Comparison of ENCODE assay signal across 26 cellular contexts in the genomic region with DNA sequence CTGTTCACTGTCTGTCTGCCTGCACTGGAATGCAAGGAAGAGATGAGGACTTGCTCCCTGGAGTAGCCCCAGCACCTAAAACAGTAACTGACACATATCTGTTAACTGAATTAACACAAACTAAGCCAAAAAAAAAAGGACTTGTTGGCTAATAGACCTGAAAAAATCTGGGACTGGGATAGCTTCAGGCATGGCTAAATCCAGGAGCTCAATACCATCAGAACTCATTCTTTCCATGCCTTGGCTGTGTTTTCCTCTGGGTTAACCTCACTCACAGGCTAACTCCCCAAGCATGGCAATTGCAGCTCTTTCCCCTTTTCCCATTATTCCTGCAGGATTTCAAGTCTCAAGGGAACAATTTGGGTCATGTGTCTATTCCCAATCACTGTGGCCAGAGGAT.
"Had no signal": no experiment of that assay in that cellular context is flagged by ENCODE, and none has a peak within 500 bp of the region (broad histone marks: within the 10 kb centered on the region; RNA-seq: fewer than 3 reads in every experiment).

No MANE protein-coding gene starts in this region.

- H3K27me3 ChIP-seq: colonic mucosa, gastrocnemius medialis had no signal

- DNase-seq: colonic mucosa; cortex of kidney; effector CD8-positive, alpha-beta T cell; effector memory CD8-positive, alpha-beta T cell; endodermal cell; erythroblast; esophagus squamous epithelium; foreskin melanocyte; gastrocnemius medialis; glutamatergic neuron; head of caudate nucleus; heart right ventricle; hippocampal formation; left cardiac atrium; left lung; left ventricle myocardium superior; lower lobe of right lung; mesenchymal stem cell; mucosa of descending colon had no signal

- FAIRE-seq: endometrium, islet of Langerhans, keratinocyte had no signal

- ATAC-seq: effector memory CD8-positive, alpha-beta T cell; esophagus mucosa; gastrocnemius medialis; heart right ventricle; left ventricle myocardium superior; mucosa of descending colon had no signal

- H3K4me3 ChIP-seq: colonic mucosa, esophagus squamous epithelium, gastrocnemius medialis, heart right ventricle, left lung, lower lobe of right lung, mucosa of descending colon had no signal

- H3K36me3 ChIP-seq: colonic mucosa, esophagus squamous epithelium, gastrocnemius medialis, heart right ventricle, left lung, lower lobe of right lung had no signal

- H3K9me3 Mint-ChIP-seq: dendritic cell treated with granulocyte-macrophage colony-stimulating factor and Interleukin-4, amounts not matched to agents 40 ng/mL and 50 ng/mL, for 4 days; effector memory CD8-positive, alpha-beta T cell; endodermal cell; mesothelial cell of epicardium had no signal

- H3K36me3 Mint-ChIP-seq: mesothelial cell of epicardium had no signal

- H3K27ac ChIP-seq: colonic mucosa, epithelial cell of prostate, esophagus squamous epithelium, gastrocnemius medialis, heart right ventricle, left lung, lower lobe of right lung had no signal

- H3K9me3 ChIP-seq: colonic mucosa, esophagus squamous epithelium, gastrocnemius medialis, heart right ventricle, left lung, lower lobe of right lung, mucosa of descending colon had no signal

- H3K4me3 Mint-ChIP-seq: dendritic cell treated with granulocyte-macrophage colony-stimulating factor and Interleukin-4, amounts not matched to agents 40 ng/mL and 50 ng/mL, for 4 days; effector memory CD8-positive, alpha-beta T cell; endodermal cell; mesothelial cell of epicardium had no signal

- H3K27me3 Mint-ChIP-seq: dendritic cell treated with granulocyte-macrophage colony-stimulating factor and Interleukin-4, amounts not matched to agents 40 ng/mL and 50 ng/mL, for 4 days; effector memory CD8-positive, alpha-beta T cell had no signal

- H3K4me1 ChIP-seq: colonic mucosa had no signal

- H3K27ac Mint-ChIP-seq: effector memory CD8-positive, alpha-beta T cell; endodermal cell; mesothelial cell of epicardium had no signal
